Comparison of ENCODE assay signal across 27 cellular contexts in genomic region chr6:40681622-40682021, GRCh38.
"Had no signal": no experiment of that assay in that cellular context is flagged by ENCODE, and none has a peak within 500 bp of the region (broad histone marks: within the 10 kb centered on the region; RNA-seq: fewer than 3 reads in every experiment).

No MANE protein-coding gene starts in this region.

- ATAC-seq: left colon; naive thymus-derived CD4-positive, alpha-beta T cell; natural killer cell treated with Interleukin-12 subunit alpha and Interleukin-12 subunit beta and Interleukin-15 and Interleukin-18, amount 100 ng/mL, for 72 hours; right lobe of liver; stimulated activated naive CD8-positive, alpha-beta T cell treated with anti-CD3 and anti-CD28 coated beads, Interleukin-15, amount 100 ng/mL, for 72 hours had no signal

- H3K9me3 Mint-ChIP-seq: natural killer cell treated with Interleukin-12 subunit alpha and Interleukin-12 subunit beta and Interleukin-15 and Interleukin-18, amount 100 ng/mL, for 72 hours had no signal

- H3K36me3 ChIP-seq: left ventricle myocardium inferior, right atrium auricular region, right lobe of liver, thyroid gland, transverse colon, upper lobe of left lung, vagina had no signal

- H3K27me3 ChIP-seq: right atrium auricular region, right lobe of liver, thyroid gland, transverse colon, upper lobe of left lung, vagina had no signal

- H3K4me3 Mint-ChIP-seq: immature natural killer cell; mesothelial cell of epicardium; naive thymus-derived CD4-positive, alpha-beta T cell; natural killer cell treated with Interleukin-12 subunit alpha and Interleukin-12 subunit beta and Interleukin-15 and Interleukin-18, amount 100 ng/mL, for 72 hours; neural crest cell; stimulated activated naive CD8-positive, alpha-beta T cell treated with anti-CD3 and anti-CD28 coated beads, Interleukin-15, amount 100 ng/mL, for 72 hours had no signal

- H3K4me3 ChIP-seq: left ventricle myocardium inferior, lung, right atrium auricular region, right lobe of liver, smooth muscle cell, thyroid gland, transverse colon, upper lobe of left lung, vagina had no signal

- H3K9me3 ChIP-seq: right lobe of liver, thyroid gland, vagina had no signal

- H3K36me3 Mint-ChIP-seq: immature natural killer cell; mesothelial cell of epicardium; natural killer cell treated with Interleukin-12 subunit alpha and Interleukin-12 subunit beta and Interleukin-15 and Interleukin-18, amount 100 ng/mL, for 72 hours had no signal

- H3K4me1 ChIP-seq: left ventricle myocardium inferior, right atrium auricular region, right lobe of liver, thyroid gland, transverse colon, upper lobe of left lung, vagina had no signal

- H3K27ac ChIP-seq: left ventricle myocardium inferior, right atrium auricular region, right lobe of liver, thyroid gland, transverse colon, upper lobe of left lung, vagina had no signal

- DNase-seq: hypothalamus; immature natural killer cell; kidney; left colon; left ventricle myocardium inferior; mesendoderm; naive thymus-derived CD4-positive, alpha-beta T cell; nucleus accumbens; right lobe of liver; stimulated activated CD4-positive, alpha-beta T cell treated with anti-CD3 and anti-CD28 coated beads, Interleukin-12 subunit alpha, Interleukin-12 subunit beta, amount 100 ng/mL, for 4 hours; stimulated activated CD4-positive, alpha-beta T cell treated with anti-CD3 and anti-CD28 coated beads, Interleukin-15, amount 100 ng/mL, for 24 hours; stimulated activated CD4-positive, alpha-beta T cell treated with anti-CD3 and anti-CD28 coated beads, Interleukin-2, amount 100 ng/mL, for 24 hours; stimulated activated CD4-positive, alpha-beta T cell treated with anti-CD3 and anti-CD28 coated beads, Interleukin-4, amount 100 ng/mL, for 1 hour; stimulated activated naive CD4-positive, alpha-beta T cell; stimulated activated naive CD8-positive, alpha-beta T cell treated with anti-CD3 and anti-CD28 coated beads, Interleukin-15, amount 100 ng/mL, for 72 hours; substantia nigra; thyroid gland; transverse colon; upper lobe of left lung had no signal

- H3K4me2 ChIP-seq: smooth muscle cell had no signal

- H3K4me1 Mint-ChIP-seq: immature natural killer cell; naive thymus-derived CD4-positive, alpha-beta T cell; neural crest cell; stimulated activated naive CD8-positive, alpha-beta T cell treated with anti-CD3 and anti-CD28 coated beads, Interleukin-15, amount 100 ng/mL, for 72 hours had no signal

- H3K27ac Mint-ChIP-seq: immature natural killer cell; mesothelial cell of epicardium; naive thymus-derived CD4-positive, alpha-beta T cell; natural killer cell treated with Interleukin-12 subunit alpha and Interleukin-12 subunit beta and Interleukin-15 and Interleukin-18, amount 100 ng/mL, for 72 hours; progenitor cell of endocrine pancreas; stimulated activated naive CD8-positive, alpha-beta T cell treated with anti-CD3 and anti-CD28 coated beads, Interleukin-15, amount 100 ng/mL, for 72 hours had no signal
